ENCODE assay signal across 28 cellular contexts in the genomic region with DNA sequence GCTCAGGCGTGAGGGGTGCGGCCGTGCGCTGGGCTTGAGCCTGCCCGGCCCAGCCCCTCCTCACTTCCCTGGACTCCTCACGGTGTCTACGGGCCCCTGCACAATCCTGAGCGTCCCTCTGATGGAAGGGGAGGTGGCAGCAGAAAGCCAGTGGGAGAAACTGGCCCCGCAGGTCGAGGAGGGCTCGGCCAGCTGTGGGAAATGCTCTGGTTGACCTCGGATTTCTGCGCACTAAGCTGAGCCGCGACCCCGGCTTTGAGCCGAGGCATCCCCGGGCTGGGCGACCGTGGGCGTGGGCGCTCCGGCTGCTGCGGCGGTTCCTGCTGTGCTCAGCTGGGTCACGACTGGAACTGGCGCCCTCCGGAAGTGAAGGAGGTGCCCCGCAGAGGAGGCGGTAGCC.
"Had no signal": no experiment of that assay in that cellular context is flagged by ENCODE, and none has a peak within 500 bp of the region (broad histone marks: within the 10 kb centered on the region; RNA-seq: fewer than 3 reads in every experiment).

No MANE protein-coding gene starts in this region.

- H3K36me3 ChIP-seq: MG63, Peyer's patch, WERI-Rb-1 had no signal

- ATAC-seq: activated CD8-positive, alpha-beta T cell treated with anti-CD3 and anti-CD28 coated beads, Interleukin-2, amount 10 ng/mL, durations not matched to agents 7 days and 5 days; activated naive CD8-positive, alpha-beta T cell treated with anti-CD3 and anti-CD28 coated beads, Interleukin-2, amount 50 U/mL, for 24 hours had no signal

- H3K27me3 ChIP-seq: MG63, Peyer's patch had no signal

- H3K9me3 ChIP-seq: MG63 had no signal

- H3K27ac ChIP-seq: Peyer's patch, WERI-Rb-1 had no signal

- H3K4me1 ChIP-seq: Peyer's patch had no signal

- DNase-seq: activated CD4-positive, alpha-beta T cell treated with anti-CD3 and anti-CD28 coated beads for 1 hour; activated CD4-positive, alpha-beta T cell treated with anti-CD3 and anti-CD28 coated beads, Interleukin-2, amount 10 ng/mL, durations not matched to agents 7 days and 5 days; activated CD4-positive, alpha-beta T cell treated with anti-CD3 and anti-CD28 coated beads, Interleukin-2, amount 50 U/mL, for 48 hours; activated CD4-positive, CD25-positive, alpha-beta regulatory T cell; activated CD8-positive, alpha-beta T cell treated with anti-CD3 and anti-CD28 coated beads, Interleukin-2, amount 10 ng/mL, durations not matched to agents 7 days and 5 days; activated naive CD4-positive, alpha-beta T cell treated with anti-CD3 and anti-CD28 coated beads, Interleukin-2, amount 10 ng/mL, durations not matched to agents 7 days and 5 days; activated naive CD8-positive, alpha-beta T cell treated with anti-CD3 and anti-CD28 coated beads, Interleukin-2, amount 50 U/mL, for 24 hours; activated T-cell treated with anti-CD3 and anti-CD28 coated beads, Interleukin-2, amount 50 U/mL, for 24 hours; anterior cingulate cortex; caudate nucleus; Kasumi-1; KG1; MG63; NCI-H1092; NCI-H1436 treated with DMSO at 0.1 percent for 48 hours; NCI-H1694 treated with DMSO at 0.1 percent for 48 hours; NCI-H2029; NCI-H510A; NCI-H526; NCI-H82; Peyer's patch; RPMI8226; SIG-M5; SW 1271; T-helper 1 cell; T-helper 2 cell; T-helper 9 cell; WERI-Rb-1 had no signal

- H3K4me3 ChIP-seq: MG63, Peyer's patch had no signal
